Comparison of ENCODE assay signal across 1 cellular context in the genomic region with DNA sequence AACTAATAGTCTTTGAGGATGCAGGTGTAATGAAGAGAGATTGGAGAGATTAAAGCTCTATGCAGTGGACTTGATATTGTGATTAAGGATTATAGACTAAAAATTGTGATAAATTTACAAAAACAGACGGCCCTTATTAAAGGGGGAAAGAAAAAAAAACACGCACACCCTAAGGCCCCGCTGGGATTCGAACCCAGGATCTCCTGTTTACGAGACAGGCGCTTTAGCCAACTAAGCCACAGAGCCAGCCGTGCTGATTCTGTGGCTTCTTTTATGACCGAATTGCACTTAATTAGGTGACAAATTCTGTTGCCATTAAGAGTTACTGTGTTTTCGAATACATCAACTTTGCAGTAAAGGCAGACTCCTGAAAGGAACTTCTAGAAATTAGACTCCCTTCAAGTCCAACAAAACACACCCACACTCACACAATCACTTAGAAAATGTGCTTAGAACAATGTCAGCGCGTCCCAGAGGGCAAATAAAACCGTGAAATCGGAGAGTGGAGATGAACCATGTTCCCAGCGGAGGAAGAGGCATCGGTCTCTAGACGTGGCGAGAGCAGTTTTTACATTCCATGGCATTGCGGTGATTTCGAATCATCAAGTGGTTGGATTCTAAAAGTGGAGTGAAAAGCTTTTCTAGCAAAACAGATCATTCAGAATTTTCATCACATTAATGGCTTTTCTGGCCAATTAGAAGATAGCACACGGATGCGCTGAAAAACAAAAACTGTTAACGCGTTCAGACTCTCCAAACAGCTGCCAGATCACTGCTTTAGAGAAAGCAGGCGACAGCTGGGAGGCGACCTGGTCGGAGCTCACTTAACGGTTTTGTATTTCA.
A peak's percentile ranks its signal among the peaks of the same experiment; 100 is the strongest.
TF ChIP-seq lines count a peak whose summit lies in the region.

No MANE protein-coding gene starts in this region.

TF ChIP-seq in HEK293, 187 proteins besides CTCF, POLR2A, EP300 and RAD21 (continued from another document and continues in another):
- TF ChIP-seq, protein P1, sequence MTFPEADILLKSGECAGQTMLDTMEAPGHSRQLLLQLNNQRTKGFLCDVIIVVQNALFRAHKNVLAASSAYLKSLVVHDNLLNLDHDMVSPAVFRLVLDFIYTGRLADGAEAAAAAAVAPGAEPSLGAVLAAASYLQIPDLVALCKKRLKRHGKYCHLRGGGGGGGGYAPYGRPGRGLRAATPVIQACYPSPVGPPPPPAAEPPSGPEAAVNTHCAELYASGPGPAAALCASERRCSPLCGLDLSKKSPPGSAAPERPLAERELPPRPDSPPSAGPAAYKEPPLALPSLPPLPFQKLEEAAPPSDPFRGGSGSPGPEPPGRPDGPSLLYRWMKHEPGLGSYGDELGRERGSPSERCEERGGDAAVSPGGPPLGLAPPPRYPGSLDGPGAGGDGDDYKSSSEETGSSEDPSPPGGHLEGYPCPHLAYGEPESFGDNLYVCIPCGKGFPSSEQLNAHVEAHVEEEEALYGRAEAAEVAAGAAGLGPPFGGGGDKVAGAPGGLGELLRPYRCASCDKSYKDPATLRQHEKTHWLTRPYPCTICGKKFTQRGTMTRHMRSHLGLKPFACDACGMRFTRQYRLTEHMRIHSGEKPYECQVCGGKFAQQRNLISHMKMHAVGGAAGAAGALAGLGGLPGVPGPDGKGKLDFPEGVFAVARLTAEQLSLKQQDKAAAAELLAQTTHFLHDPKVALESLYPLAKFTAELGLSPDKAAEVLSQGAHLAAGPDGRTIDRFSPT (tag by site-specific recombination; IDR thresholded peaks at IDR 0.05) = no peak
- TF ChIP-seq KLF1 (tag by site-specific recombination; IDR thresholded peaks at IDR 0.05) (no peak), ZNF214 (tag by site-specific recombination; IDR thresholded peaks at IDR 0.05; ENCODE audit: borderline replicate concordance) (no peak), ZNF521 (tag by site-specific recombination; IDR thresholded peaks at IDR 0.05) (no peak), ZNF366 (tag by site-specific recombination; conservative IDR thresholded peaks at IDR 0.05) (peak; percentile 79), ZNF416 (tag by site-specific recombination; IDR thresholded peaks at IDR 0.05) (no peak), ZNF701 (tag by site-specific recombination; IDR thresholded peaks at IDR 0.05) (no peak), ZNF707 (tag by site-specific recombination; IDR thresholded peaks at IDR 0.05) (no peak), ZNF473 (tag by site-specific recombination; IDR thresholded peaks at IDR 0.05) (no peak), ZNF211 (tag by site-specific recombination; IDR thresholded peaks at IDR 0.05; ENCODE audit: low read depth) (no peak), ZNF768 (tag by site-specific recombination; IDR thresholded peaks at IDR 0.05) (no peak), ZNF302 (tag by site-specific recombination; IDR thresholded peaks at IDR 0.05; ENCODE audit: low read depth) (no peak), KLF8 (tag by site-specific recombination; IDR thresholded peaks at IDR 0.05) (0 out of 2 replicates have a peak, but pooled peaks have one; percentile 57), OSR2 (tag by site-specific recombination; IDR thresholded peaks at IDR 0.05) (peak; percentile 38; the same call in 1 of the 2 replicates), ZNF404 (tag by site-specific recombination; IDR thresholded peaks at IDR 0.05) (no peak), ZNF341 (tag by site-specific recombination; IDR thresholded peaks at IDR 0.05; ENCODE audit: low read depth) (no peak), ZNF623 (tag by site-specific recombination; IDR thresholded peaks at IDR 0.05) (peak; percentile 35), KLF7 (tag by site-specific recombination; IDR thresholded peaks at IDR 0.05; ENCODE audit: borderline replicate concordance) (no peak), ZNF266 (tag by site-specific recombination; IDR thresholded peaks at IDR 0.05; ENCODE audit: low read depth) (no peak), GLIS1 (tag by site-specific recombination; IDR thresholded peaks at IDR 0.05) (no peak), HOXD13 (CRISPR knock-in tag; IDR thresholded peaks at IDR 0.05; ENCODE audit: borderline replicate concordance) (peak; percentile 12; the same call in 1 of the 2 replicates), GLIS2 (tag by site-specific recombination; IDR thresholded peaks at IDR 0.05) (no peak), ZNF76 (tag by site-specific recombination; IDR thresholded peaks at IDR 0.05; ENCODE audit: borderline replicate concordance, low read depth) (peak; percentile 39; the same call in 1 of the 2 replicates), MEIS1 (CRISPR knock-in tag; IDR thresholded peaks at IDR 0.05; ENCODE audit: borderline replicate concordance) (no peak), TRIM28 (IDR thresholded peaks at IDR 0.05; ENCODE audit: borderline replicate concordance, low read length) (peak; percentile 95)
- TF ChIP-seq, protein P2, sequence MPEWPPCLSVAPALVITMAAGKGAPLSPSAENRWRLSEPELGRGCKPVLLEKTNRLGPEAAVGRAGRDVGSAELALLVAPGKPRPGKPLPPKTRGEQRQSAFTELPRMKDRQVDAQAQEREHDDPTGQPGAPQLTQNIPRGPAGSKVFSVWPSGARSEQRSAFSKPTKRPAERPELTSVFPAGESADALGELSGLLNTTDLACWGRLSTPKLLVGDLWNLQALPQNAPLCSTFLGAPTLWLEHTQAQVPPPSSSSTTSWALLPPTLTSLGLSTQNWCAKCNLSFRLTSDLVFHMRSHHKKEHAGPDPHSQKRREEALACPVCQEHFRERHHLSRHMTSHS (tag by site-specific recombination; IDR thresholded peaks at IDR 0.05) = no peak
- TF ChIP-seq, protein P3, sequence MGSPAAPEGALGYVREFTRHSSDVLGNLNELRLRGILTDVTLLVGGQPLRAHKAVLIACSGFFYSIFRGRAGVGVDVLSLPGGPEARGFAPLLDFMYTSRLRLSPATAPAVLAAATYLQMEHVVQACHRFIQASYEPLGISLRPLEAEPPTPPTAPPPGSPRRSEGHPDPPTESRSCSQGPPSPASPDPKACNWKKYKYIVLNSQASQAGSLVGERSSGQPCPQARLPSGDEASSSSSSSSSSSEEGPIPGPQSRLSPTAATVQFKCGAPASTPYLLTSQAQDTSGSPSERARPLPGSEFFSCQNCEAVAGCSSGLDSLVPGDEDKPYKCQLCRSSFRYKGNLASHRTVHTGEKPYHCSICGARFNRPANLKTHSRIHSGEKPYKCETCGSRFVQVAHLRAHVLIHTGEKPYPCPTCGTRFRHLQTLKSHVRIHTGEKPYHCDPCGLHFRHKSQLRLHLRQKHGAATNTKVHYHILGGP (tag by site-specific recombination; IDR thresholded peaks at IDR 0.05) = no peak
- TF ChIP-seq, protein P4, sequence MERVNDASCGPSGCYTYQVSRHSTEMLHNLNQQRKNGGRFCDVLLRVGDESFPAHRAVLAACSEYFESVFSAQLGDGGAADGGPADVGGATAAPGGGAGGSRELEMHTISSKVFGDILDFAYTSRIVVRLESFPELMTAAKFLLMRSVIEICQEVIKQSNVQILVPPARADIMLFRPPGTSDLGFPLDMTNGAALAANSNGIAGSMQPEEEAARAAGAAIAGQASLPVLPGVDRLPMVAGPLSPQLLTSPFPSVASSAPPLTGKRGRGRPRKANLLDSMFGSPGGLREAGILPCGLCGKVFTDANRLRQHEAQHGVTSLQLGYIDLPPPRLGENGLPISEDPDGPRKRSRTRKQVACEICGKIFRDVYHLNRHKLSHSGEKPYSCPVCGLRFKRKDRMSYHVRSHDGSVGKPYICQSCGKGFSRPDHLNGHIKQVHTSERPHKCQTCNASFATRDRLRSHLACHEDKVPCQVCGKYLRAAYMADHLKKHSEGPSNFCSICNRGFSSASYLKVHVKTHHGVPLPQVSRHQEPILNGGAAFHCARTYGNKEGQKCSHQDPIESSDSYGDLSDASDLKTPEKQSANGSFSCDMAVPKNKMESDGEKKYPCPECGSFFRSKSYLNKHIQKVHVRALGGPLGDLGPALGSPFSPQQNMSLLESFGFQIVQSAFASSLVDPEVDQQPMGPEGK (tag by site-specific recombination; IDR thresholded peaks at IDR 0.05) = no peak
- TF ChIP-seq, protein P5, sequence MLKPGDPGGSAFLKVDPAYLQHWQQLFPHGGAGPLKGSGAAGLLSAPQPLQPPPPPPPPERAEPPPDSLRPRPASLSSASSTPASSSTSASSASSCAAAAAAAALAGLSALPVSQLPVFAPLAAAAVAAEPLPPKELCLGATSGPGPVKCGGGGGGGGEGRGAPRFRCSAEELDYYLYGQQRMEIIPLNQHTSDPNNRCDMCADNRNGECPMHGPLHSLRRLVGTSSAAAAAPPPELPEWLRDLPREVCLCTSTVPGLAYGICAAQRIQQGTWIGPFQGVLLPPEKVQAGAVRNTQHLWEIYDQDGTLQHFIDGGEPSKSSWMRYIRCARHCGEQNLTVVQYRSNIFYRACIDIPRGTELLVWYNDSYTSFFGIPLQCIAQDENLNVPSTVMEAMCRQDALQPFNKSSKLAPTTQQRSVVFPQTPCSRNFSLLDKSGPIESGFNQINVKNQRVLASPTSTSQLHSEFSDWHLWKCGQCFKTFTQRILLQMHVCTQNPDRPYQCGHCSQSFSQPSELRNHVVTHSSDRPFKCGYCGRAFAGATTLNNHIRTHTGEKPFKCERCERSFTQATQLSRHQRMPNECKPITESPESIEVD (tag by site-specific recombination; IDR thresholded peaks at IDR 0.05) = peak; percentile 84
- TF ChIP-seq, protein P6, sequence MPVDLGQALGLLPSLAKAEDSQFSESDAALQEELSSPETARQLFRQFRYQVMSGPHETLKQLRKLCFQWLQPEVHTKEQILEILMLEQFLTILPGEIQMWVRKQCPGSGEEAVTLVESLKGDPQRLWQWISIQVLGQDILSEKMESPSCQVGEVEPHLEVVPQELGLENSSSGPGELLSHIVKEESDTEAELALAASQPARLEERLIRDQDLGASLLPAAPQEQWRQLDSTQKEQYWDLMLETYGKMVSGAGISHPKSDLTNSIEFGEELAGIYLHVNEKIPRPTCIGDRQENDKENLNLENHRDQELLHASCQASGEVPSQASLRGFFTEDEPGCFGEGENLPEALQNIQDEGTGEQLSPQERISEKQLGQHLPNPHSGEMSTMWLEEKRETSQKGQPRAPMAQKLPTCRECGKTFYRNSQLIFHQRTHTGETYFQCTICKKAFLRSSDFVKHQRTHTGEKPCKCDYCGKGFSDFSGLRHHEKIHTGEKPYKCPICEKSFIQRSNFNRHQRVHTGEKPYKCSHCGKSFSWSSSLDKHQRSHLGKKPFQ (tag by site-specific recombination; IDR thresholded peaks at IDR 0.05) = no peak
- TF ChIP-seq, protein P7, sequence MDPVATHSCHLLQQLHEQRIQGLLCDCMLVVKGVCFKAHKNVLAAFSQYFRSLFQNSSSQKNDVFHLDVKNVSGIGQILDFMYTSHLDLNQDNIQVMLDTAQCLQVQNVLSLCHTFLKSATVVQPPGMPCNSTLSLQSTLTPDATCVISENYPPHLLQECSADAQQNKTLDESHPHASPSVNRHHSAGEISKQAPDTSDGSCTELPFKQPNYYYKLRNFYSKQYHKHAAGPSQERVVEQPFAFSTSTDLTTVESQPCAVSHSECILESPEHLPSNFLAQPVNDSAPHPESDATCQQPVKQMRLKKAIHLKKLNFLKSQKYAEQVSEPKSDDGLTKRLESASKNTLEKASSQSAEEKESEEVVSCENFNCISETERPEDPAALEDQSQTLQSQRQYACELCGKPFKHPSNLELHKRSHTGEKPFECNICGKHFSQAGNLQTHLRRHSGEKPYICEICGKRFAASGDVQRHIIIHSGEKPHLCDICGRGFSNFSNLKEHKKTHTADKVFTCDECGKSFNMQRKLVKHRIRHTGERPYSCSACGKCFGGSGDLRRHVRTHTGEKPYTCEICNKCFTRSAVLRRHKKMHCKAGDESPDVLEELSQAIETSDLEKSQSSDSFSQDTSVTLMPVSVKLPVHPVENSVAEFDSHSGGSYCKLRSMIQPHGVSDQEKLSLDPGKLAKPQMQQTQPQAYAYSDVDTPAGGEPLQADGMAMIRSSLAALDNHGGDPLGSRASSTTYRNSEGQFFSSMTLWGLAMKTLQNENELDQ (tag by site-specific recombination; IDR thresholded peaks at IDR 0.05; ENCODE audit: low read depth) = no peak
- TF ChIP-seq, protein P8, sequence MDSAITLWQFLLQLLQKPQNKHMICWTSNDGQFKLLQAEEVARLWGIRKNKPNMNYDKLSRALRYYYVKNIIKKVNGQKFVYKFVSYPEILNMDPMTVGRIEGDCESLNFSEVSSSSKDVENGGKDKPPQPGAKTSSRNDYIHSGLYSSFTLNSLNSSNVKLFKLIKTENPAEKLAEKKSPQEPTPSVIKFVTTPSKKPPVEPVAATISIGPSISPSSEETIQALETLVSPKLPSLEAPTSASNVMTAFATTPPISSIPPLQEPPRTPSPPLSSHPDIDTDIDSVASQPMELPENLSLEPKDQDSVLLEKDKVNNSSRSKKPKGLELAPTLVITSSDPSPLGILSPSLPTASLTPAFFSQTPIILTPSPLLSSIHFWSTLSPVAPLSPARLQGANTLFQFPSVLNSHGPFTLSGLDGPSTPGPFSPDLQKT (IDR thresholded peaks at IDR 0.05; ENCODE audit: borderline replicate concordance, low read depth, low read length) = no peak
- TF ChIP-seq, protein P9, sequence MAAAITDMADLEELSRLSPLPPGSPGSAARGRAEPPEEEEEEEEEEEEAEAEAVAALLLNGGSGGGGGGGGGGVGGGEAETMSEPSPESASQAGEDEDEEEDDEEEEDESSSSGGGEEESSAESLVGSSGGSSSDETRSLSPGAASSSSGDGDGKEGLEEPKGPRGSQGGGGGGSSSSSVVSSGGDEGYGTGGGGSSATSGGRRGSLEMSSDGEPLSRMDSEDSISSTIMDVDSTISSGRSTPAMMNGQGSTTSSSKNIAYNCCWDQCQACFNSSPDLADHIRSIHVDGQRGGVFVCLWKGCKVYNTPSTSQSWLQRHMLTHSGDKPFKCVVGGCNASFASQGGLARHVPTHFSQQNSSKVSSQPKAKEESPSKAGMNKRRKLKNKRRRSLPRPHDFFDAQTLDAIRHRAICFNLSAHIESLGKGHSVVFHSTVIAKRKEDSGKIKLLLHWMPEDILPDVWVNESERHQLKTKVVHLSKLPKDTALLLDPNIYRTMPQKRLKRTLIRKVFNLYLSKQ (tag by site-specific recombination; IDR thresholded peaks at IDR 0.05; ENCODE audit: borderline replicate concordance) = no peak
- TF ChIP-seq, protein P10, sequence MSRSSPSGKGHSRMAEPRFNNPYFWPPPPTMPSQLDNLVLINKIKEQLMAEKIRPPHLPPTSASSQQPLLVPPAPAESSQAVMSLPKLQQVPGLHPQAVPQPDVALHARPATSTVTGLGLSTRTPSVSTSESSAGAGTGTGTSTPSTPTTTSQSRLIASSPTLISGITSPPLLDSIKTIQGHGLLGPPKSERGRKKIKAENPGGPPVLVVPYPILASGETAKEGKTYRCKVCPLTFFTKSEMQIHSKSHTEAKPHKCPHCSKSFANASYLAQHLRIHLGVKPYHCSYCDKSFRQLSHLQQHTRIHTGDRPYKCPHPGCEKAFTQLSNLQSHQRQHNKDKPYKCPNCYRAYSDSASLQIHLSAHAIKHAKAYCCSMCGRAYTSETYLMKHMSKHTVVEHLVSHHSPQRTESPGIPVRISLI (tag by site-specific recombination; IDR thresholded peaks at IDR 0.05) = peak; percentile 77; the same call in 1 of the 2 replicates
